1 cellular context compared by ENCODE assay signal in genomic region chr15:89187911-89188514, GRCh38.
TF ChIP-seq lines count a peak whose summit lies in the region.

No MANE protein-coding gene starts in this region.

TF ChIP-seq in IMR-90, 13 proteins besides CTCF, POLR2A, EP300 and RAD21:
- TF ChIP-seq RFX5 (IDR thresholded peaks at IDR 0.05; ENCODE audit: low read depth, low read length) (no peak), MAFK (IDR thresholded peaks at IDR 0.05; ENCODE audit: low read depth, low read length) (no peak), ELK1 (IDR thresholded peaks at IDR 0.05; ENCODE audit: borderline replicate concordance, low read depth, low read length) (no peak), USF2 (IDR thresholded peaks at IDR 0.05; ENCODE audit: low read depth, low read length) (no peak), SMC3 (IDR thresholded peaks at IDR 0.05; ENCODE audit: low read depth, low read length) (no peak), NFE2L2 (IDR thresholded peaks at IDR 0.05; ENCODE audit: low read depth, low read length) (no peak), CEBPB (IDR thresholded peaks at IDR 0.05; ENCODE audit: low read depth, low read length) (no peak), CHD1 (IDR thresholded peaks at IDR 0.05; ENCODE audit: low read depth, low read length) (no peak), MXI1 (IDR thresholded peaks at IDR 0.05; ENCODE audit: borderline replicate concordance, low read depth, low read length) (no peak), MAZ (IDR thresholded peaks at IDR 0.05; ENCODE audit: borderline replicate concordance, low read depth, low read length) (no peak), FOS (IDR thresholded peaks at IDR 0.05; ENCODE audit: low read depth, low read length) (no peak), RCOR1 (IDR thresholded peaks at IDR 0.05; ENCODE audit: insufficient replicate concordance, low read length) (no peak)
